Comparison of ENCODE assay signal across 8 cellular contexts in the genomic region with DNA sequence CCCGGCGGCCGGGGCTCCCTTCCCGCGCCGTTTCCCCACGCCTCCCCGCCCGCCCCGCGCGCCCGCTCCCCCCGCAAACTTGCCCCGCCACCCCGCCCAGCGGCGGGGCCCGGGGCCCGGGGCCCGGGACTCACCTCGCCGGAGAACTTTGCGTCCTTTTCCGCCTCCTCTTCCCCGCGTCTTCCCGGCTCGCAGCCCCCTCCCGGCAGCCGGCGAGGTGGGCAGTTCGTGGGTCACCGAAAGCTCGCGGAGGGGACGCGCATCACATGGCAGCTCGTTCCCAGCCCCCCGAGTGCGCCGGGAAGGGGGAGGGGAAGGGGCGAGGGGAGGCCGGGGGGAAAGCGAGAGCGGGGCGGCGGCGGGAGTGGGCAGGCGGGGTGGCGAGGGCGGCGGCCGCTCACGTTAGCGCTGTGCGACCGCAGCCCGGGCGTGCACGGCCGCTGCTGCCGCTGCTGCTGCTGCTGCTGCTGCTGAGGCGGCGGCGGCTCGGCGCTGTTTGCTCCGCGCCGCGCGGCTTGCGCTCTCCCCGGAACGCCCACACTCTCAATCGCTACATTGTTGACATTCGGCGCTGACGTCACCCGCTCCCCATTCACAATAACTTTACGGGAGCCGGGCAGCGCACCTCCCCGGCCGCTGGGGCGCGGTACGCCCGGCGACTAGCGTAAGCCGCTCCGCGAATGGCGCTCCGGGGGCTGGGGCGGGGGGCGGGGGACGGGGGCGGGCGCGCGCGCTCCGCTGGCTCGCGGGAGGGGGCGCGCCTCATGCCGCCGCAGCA. TPM values are rescaled to one million over a fixed set of nuclear protein-coding genes. Genes with fewer than 3 reads are reported as not detected.
DNase-seq lines count a peak whose midpoint lies in the region; ATAC-seq and TF ChIP-seq lines count a peak whose summit lies in the region.

A gene (minus strand): TSS at position 498 of the 778 bp plus-strand sequence. CDS start 287,999 bp downstream, outside the sequence.

- DNase-seq in NCI-H187 (lab: John Stamatoyannopoulos, UW) (peak; percentile 39 to 84), NCI-H187 treated with DMSO at 0.1 percent for 48 hours (lab: John Stamatoyannopoulos, UW) (no peak), NCI-H2227 (lab: John Stamatoyannopoulos, UW; ENCODE audit: unreplicated experiment) (peak; percentile 93), chondrocyte (ENCODE audit: low spot score) (no peak), kidney tubule cell (ENCODE audit: low spot score) (peak; percentile 88)
- peak; percentile 94 to 97 for DNase-seq in activated CD4-positive, alpha-beta T cell treated with anti-CD3 and anti-CD28 coated beads for 24 hours (ENCODE audit: low read depth in 2 of 2)
- peak; percentile 94 to 95 for DNase-seq in stimulated activated CD4-positive, alpha-beta T cell treated with anti-CD3 and anti-CD28 coated beads, Interleukin-15, amount 100 ng/mL, for 48 hours (ENCODE audit: low read depth in 2 of 2)

- ATAC-seq in HG03103 (IDR thresholded peaks at IDR 0.05; ENCODE audit: low read depth, unreplicated experiment): peak; percentile 76

- H3K4me1 Mint-ChIP-seq in chondrocyte (ENCODE audit: low read depth): peaks cover 11% of the 10 kb centered on the region

- H3K27ac Mint-ChIP-seq in chondrocyte (ENCODE audit: unreplicated experiment): peak within 1 kb of the TSS; percentile 81

- no peaks in the 10 kb centered on the region for H3K36me3 Mint-ChIP-seq in chondrocyte (ENCODE audit: low read depth)

- H3K27me3 Mint-ChIP-seq in chondrocyte (ENCODE audit: low read depth): peaks cover 8% of the 10 kb centered on the region

- peak; percentile 29 for TF ChIP-seq CTCF in chondrocyte (IDR thresholded peaks at IDR 0.05)

- H3K4me3 Mint-ChIP-seq in chondrocyte (ENCODE audit: unreplicated experiment): peak within 1 kb of the TSS; percentile 81

- H3K9me3 Mint-ChIP-seq in chondrocyte (ENCODE audit: low read depth): no peaks in the 10 kb centered on the region

RNA-seq across cellular contexts. Expression of the gene that starts here (rescaled TPM):
- total RNA-seq in chondrocyte: 7.8 to 10.5 TPM (median 8.3 TPM) in 3 replicates

Comparison
In these comparisons a context has a peak if more than half of its experiments do, and no peak if none do; other contexts are left out.
1. DNase-seq: peak in NCI-H187 (2 of 2), NCI-H2227 (single experiment), activated CD4-positive, alpha-beta T cell treated with anti-CD3 and anti-CD28 coated beads for 24 hours (2 of 2), kidney tubule cell (single experiment) and stimulated activated CD4-positive, alpha-beta T cell treated with anti-CD3 and anti-CD28 coated beads, Interleukin-15, amount 100 ng/mL, for 48 hours (2 of 2); none in NCI-H187 treated with DMSO at 0.1 percent for 48 hours (single experiment) and chondrocyte (single experiment).